ENCODE assay signal across 24 cellular contexts in the genomic region with DNA sequence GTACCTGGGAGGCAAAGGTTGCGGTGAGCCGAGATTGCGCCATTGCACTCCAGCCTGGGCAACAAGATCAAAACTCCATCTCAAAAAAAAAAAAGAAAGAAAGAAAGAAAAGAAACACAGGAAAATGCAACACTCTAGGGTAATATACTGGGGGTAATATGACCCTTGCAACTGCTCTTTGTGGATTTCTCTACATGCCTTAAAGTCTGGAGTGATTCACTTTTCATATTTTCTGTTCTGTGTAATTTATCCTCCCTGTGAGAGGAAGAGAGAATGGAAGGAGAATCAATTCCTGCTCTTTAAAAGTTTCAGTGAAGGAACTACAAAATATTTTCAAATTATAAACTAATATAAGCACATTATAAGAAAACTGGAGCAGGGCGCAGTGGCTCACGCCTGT. TPM values are rescaled to one million over a fixed set of nuclear protein-coding genes. Genes with fewer than 3 reads are reported as not detected.
DNase-seq lines count a peak whose midpoint lies in the region; ATAC-seq and TF ChIP-seq lines count a peak whose summit lies in the region.
"Had no signal": no experiment of that assay in that cellular context is flagged by ENCODE, and none has a peak within 500 bp of the region (broad histone marks: within the 10 kb centered on the region; RNA-seq: fewer than 3 reads in every experiment).

No MANE protein-coding gene starts in this region.

- H3K79me2 ChIP-seq in SK-N-SH (ENCODE audit: insufficient read depth) = no peaks in the 10 kb centered on the region

- CTCF ChIA-PET in SK-N-SH (lab: Yijun Ruan, JAX) (interaction anchor here (1.0 to 1.2 kb wide), 2 partner anchors 10 to 16 kb away, joined by 3 read pairs; no protein-coding TSS in a partner anchor), T-cell (lab: Charles Lee) (no interaction called here)

- H3K9me3 Mint-ChIP-seq in chondrocyte (ENCODE audit: low read depth) = no peaks in the 10 kb centered on the region
- H3K9me3 Mint-ChIP-seq in T-cell = no peaks in the 10 kb centered on the region
- H3K9me3 Mint-ChIP-seq: GM23338, H9 had no signal

- H2AFZ ChIP-seq in SK-N-SH (ENCODE audit: low read depth) = no peak overlapping the region
- H2AFZ ChIP-seq: GM23338 had no signal

- H3K4me2 ChIP-seq in SK-N-SH = peak overlapping the region; percentile 16; the same call in 1 of the 2 replicates
- H3K4me2 ChIP-seq: GM23338 had no signal

- POLR2A ChIA-PET in SK-N-SH (lab: Yijun Ruan, JAX) = no interaction called here
- POLR2A ChIA-PET in T-cell (lab: Charles Lee) = no interaction called here

- H3K4me1 ChIP-seq in SK-N-SH (ENCODE audit: control insufficient read depth in 1 of 2, insufficient read depth in 2 of 2, low read depth in 1 of 2, low read length in 1 of 2) = peaks cover 2 to 48% of the 10 kb centered on the region in 2 experiments
- H3K4me1 ChIP-seq in right atrium auricular region = peaks cover 0 to 12% of the 10 kb centered on the region in 2 donors

- H3K27me3 ChIP-seq in SK-N-SH (ENCODE audit: insufficient read depth) (no peaks in the 10 kb centered on the region), right atrium auricular region (no peaks in the 10 kb centered on the region)

- H3K4me1 Mint-ChIP-seq in chondrocyte (ENCODE audit: low read depth) (peaks cover 45% of the 10 kb centered on the region), T-cell (peaks cover 10 to 13% (median 11%) of the 10 kb centered on the region in 3 donors)

- ATAC-seq in HG03159 (IDR thresholded peaks at IDR 0.05; ENCODE audit: unreplicated experiment) (no peak), T-cell (replicated peaks in 1 of 4) (no peak)
- ATAC-seq: GM23338, Panc1 had no signal

- H3K27ac ChIP-seq in SK-N-SH (ENCODE audit: low read depth in 2 of 2, low read length in 1 of 2) = peak overlapping the region in 1 of 2 experiments; percentile 68; a peak in 2 of 4 replicates
- no peak overlapping the region for H3K27ac ChIP-seq in right atrium auricular region

- peak overlapping the region; percentile 70 for H3K27ac Mint-ChIP-seq in chondrocyte (ENCODE audit: unreplicated experiment)
- no peak overlapping the region for H3K27ac Mint-ChIP-seq in T-cell
- H3K27ac Mint-ChIP-seq: GM23338, H9 had no signal

- no peaks in the 10 kb centered on the region for H3K9me3 ChIP-seq in SK-N-SH
- no peaks in the 10 kb centered on the region for H3K9me3 ChIP-seq in right atrium auricular region

- H3K9me2 ChIP-seq in SK-N-SH = no peaks in the 10 kb centered on the region

- DNase-seq in EH (ENCODE audit: low read depth) (peak; percentile 47), SK-N-SH (no peak), chondrocyte (ENCODE audit: low spot score) (no peak), myocyte (ENCODE audit: low read depth) (peak; percentile 34), HT-29 (ENCODE audit: low spot score) (no peak), T-cell (no peak), right atrium auricular region (ENCODE audit: low spot score) (no peak)
- DNase-seq: Calu3, DMS79 treated with DMSO at 0.1 percent for 48 hours, H9, NCI-H1092, NCI-H1417 treated with DMSO at 0.1 percent for 48 hours, NCI-H1694 treated with DMSO at 0.1 percent for 48 hours, NCI-H2081 treated with DMSO at 0.1 percent for 48 hours, NCI-H2171, NCI-H226, NCI-H510A, NCI-H69, SHP77 treated with DMSO at 0.1 percent for 48 hours had no signal

- H3K27me3 Mint-ChIP-seq in chondrocyte (ENCODE audit: low read depth) = no peaks in the 10 kb centered on the region
- no peaks in the 10 kb centered on the region for H3K27me3 Mint-ChIP-seq in T-cell

- H3K9ac ChIP-seq in SK-N-SH = no peak overlapping the region

- H3K4me3 Mint-ChIP-seq in chondrocyte (ENCODE audit: unreplicated experiment) (no peak overlapping the region), T-cell (no peak overlapping the region)
- H3K4me3 Mint-ChIP-seq: GM23338, H9 had no signal

- peaks cover 59% of the 10 kb centered on the region for H3F3A ChIP-seq in SK-N-SH (replicated peaks; ENCODE audit: insufficient read depth)

- TF ChIP-seq CTCF in SK-N-SH (IDR thresholded peaks at IDR 0.05) (no peak), chondrocyte (IDR thresholded peaks at IDR 0.05) (no peak), right atrium auricular region (IDR thresholded peaks at IDR 0.05) (no peak)

- WGBS in SK-N-SH (ENCODE audit: low lambda C conversion rate) = 98% methylated on average over 5 of the region's 5 CpGs

- H3K36me3 ChIP-seq in SK-N-SH (replicated peaks in 1 of 2; ENCODE audit: control insufficient read depth in 1 of 2, insufficient read depth in 2 of 2, low read length in 1 of 2) = no peaks in the 10 kb centered on the region
- H3K36me3 ChIP-seq in right atrium auricular region = peaks cover 7% of the 10 kb centered on the region

- TF ChIP-seq EP300 in SK-N-SH (IDR thresholded peaks at IDR 0.05; ENCODE audit: borderline replicate concordance in 1 of 2, low read depth in 1 of 2, low read length in 1 of 2) = no peak

- H3K4me3 ChIP-seq in SK-N-SH (ENCODE audit: low read depth in 2 of 2, low read length in 1 of 2) (no peak overlapping the region), right atrium auricular region (no peak overlapping the region)
- H3K4me3 ChIP-seq: GM23338 had no signal

- H3K36me3 Mint-ChIP-seq in chondrocyte (ENCODE audit: low read depth) (no peaks in the 10 kb centered on the region), T-cell (peaks cover 3% of the 10 kb centered on the region)

- no peaks in the 10 kb centered on the region for H4K20me1 ChIP-seq in SK-N-SH (ENCODE audit: insufficient read depth)

- no peak for TF ChIP-seq RAD21 in SK-N-SH (IDR thresholded peaks at IDR 0.05; ENCODE audit: low read length)

TF ChIP-seq in SK-N-SH, 30 proteins besides CTCF, POLR2A, EP300 and RAD21:
- TF ChIP-seq, protein P1, sequence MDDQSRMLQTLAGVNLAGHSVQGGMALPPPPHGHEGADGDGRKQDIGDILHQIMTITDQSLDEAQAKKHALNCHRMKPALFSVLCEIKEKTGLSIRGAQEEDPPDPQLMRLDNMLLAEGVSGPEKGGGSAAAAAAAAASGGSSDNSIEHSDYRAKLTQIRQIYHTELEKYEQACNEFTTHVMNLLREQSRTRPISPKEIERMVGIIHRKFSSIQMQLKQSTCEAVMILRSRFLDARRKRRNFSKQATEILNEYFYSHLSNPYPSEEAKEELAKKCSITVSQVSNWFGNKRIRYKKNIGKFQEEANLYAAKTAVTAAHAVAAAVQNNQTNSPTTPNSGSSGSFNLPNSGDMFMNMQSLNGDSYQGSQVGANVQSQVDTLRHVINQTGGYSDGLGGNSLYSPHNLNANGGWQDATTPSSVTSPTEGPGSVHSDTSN (IDR thresholded peaks at IDR 0.05) = 0 out of 2 replicates have a peak, but pooled peaks have one; percentile 37
- TF ChIP-seq JUND (IDR thresholded peaks at IDR 0.05) (peak; percentile 27; the same call in 1 of the 2 replicates), ELF1 (IDR thresholded peaks at IDR 0.05) (no peak)
TF ChIP-seq in SK-N-SH: peak in this region for 2.

RNA-seq across cellular contexts. Expression of a gene that starts 22.7 kb away (rescaled TPM):
- 28.8 and 35.3 TPM in 2 replicates for polyA plus RNA-seq in SK-N-SH (2012; rRNA removed)
- 35.5 and 36.8 TPM in 2 replicates for polyA plus RNA-seq in SK-N-SH (2012; cell fraction: cytosol; rRNA removed)
- 18.0 and 29.0 TPM in 2 replicates for polyA plus RNA-seq in SK-N-SH (2012; cell fraction: nucleus; rRNA removed)
- 39.8 to 52.2 TPM (median 51.4 TPM) in 3 replicates for total RNA-seq in chondrocyte
- 66.8 and 72.0 TPM in 2 replicates for total RNA-seq in myocyte
- 68.7 TPM for polyA plus RNA-seq in myocyte (2012)
- 6.5 and 14.8 TPM in 2 replicates for total RNA-seq in HT-29 (2014; rRNA removed; shearing (Covaris generic))
- total RNA-seq in T-cell = 10 to 100 TPM; 35.3 to 56.4 (median 39.2) TPM
- 10 to 100 TPM; 13.3 to 25.3 TPM for total RNA-seq in right atrium auricular region

RNA-seq across cellular contexts. Expression of a gene that starts 29.1 kb away (rescaled TPM):
- polyA plus RNA-seq in SK-N-SH (2012; rRNA removed) = 26.7 and 37.0 TPM in 2 replicates
- polyA plus RNA-seq in SK-N-SH (2012; cell fraction: cytosol; rRNA removed) = 27.3 and 31.5 TPM in 2 replicates
- polyA plus RNA-seq in SK-N-SH (2012; cell fraction: nucleus; rRNA removed) = 18.5 and 34.6 TPM in 2 replicates
- total RNA-seq in chondrocyte (3.4 to 5.3 TPM (median 4.9 TPM) in 3 replicates), myocyte (7.4 and 9.5 TPM in 2 replicates), T-cell (10 to 100 TPM in 2 of 5 donors, 1 to 10 TPM in 3; 8.6 to 19.8 (median 9.0) TPM), right atrium auricular region (10 to 100 TPM; 15.5 to 21.5 TPM)
- 19.3 TPM for polyA plus RNA-seq in myocyte (2012)
- not detected in 2 replicates for total RNA-seq in HT-29 (2014; rRNA removed; shearing (Covaris generic))

RNA-seq across cellular contexts. Expression of a gene that starts 31.5 kb away (rescaled TPM):
- polyA plus RNA-seq in SK-N-SH (2012; rRNA removed) = 16.5 and 24.6 TPM in 2 replicates
- polyA plus RNA-seq in SK-N-SH (2012; cell fraction: cytosol; rRNA removed) = 12.1 and 12.3 TPM in 2 replicates
- 59.9 and 75.9 TPM in 2 replicates for polyA plus RNA-seq in SK-N-SH (2012; cell fraction: nucleus; rRNA removed)
- total RNA-seq in chondrocyte (40.1 to 46.9 TPM (median 46.5 TPM) in 3 replicates), myocyte (19.0 and 24.2 TPM in 2 replicates), T-cell (100 to 1,000 TPM; 101 to 113 (median 105) TPM), right atrium auricular region (10 to 100 TPM; 14.9 to 22.4 TPM)
- polyA plus RNA-seq in myocyte (2012) = 18.1 TPM
- 17.6 and 18.0 TPM in 2 replicates for total RNA-seq in HT-29 (2014; rRNA removed; shearing (Covaris generic))

RNA-seq across cellular contexts. Expression of a gene that starts 45.7 kb away (rescaled TPM):
- polyA plus RNA-seq in SK-N-SH (2012; rRNA removed) = 43.1 and 94.4 TPM in 2 replicates
- 24.6 and 27.2 TPM in 2 replicates for polyA plus RNA-seq in SK-N-SH (2012; cell fraction: cytosol; rRNA removed)
- 176 and 362 TPM in 2 replicates for polyA plus RNA-seq in SK-N-SH (2012; cell fraction: nucleus; rRNA removed)
- 32.3 to 43.2 TPM (median 35.2 TPM) in 3 replicates for total RNA-seq in chondrocyte
- 50.6 and 54.2 TPM in 2 replicates for total RNA-seq in myocyte
- 32.6 TPM for polyA plus RNA-seq in myocyte (2012)
- total RNA-seq in HT-29 (2014; rRNA removed; shearing (Covaris generic)) = 44.4 and 53.6 TPM in 2 replicates
- 100 to 1,000 TPM in 1 of 5 donors, 10 to 100 TPM in 4; 44.5 to 102 (median 85.6) TPM for total RNA-seq in T-cell
- total RNA-seq in right atrium auricular region = 10 to 100 TPM; 13.4 to 25.9 TPM

RNA-seq across cellular contexts. Expression of a gene that starts 53.0 kb away (rescaled TPM):
- polyA plus RNA-seq in SK-N-SH (2012; rRNA removed) = not detected in 2 replicates
- polyA plus RNA-seq in SK-N-SH (2012; cell fraction: cytosol; rRNA removed) = not detected in 2 replicates
- not detected in 2 replicates for polyA plus RNA-seq in SK-N-SH (2012; cell fraction: nucleus; rRNA removed)
- total RNA-seq in chondrocyte (not detected in 3 replicates), myocyte (not detected in 2 replicates), T-cell (not detected), right atrium auricular region (not detected)
- 0.35 TPM for polyA plus RNA-seq in myocyte (2012)
- 0.47 and 3.1 TPM in 2 replicates for total RNA-seq in HT-29 (2014; rRNA removed; shearing (Covaris generic))
- total RNA-seq: A172, Calu3, GM23338, H9 had no signal
- polyA plus RNA-seq: BJ, GM23338 had no signal

Comparison
In these comparisons a context has a peak if more than half of its experiments do, and no peak if none do; other contexts are left out.
1. DNase-seq: peak in EH (single experiment) and myocyte (single experiment); none in SK-N-SH (single experiment), chondrocyte (single experiment), HT-29 (single experiment), T-cell (0 of 34) and right atrium auricular region (single experiment).